Comparison of ENCODE assay signal across 19 cellular contexts in genomic region chr6:149515494-149515893, GRCh38. TPM values are rescaled to one million over a fixed set of nuclear protein-coding genes. Genes with fewer than 3 reads are reported as not detected.
"Had no signal": no experiment of that assay in that cellular context is flagged by ENCODE, and none has a peak within 500 bp of the region (broad histone marks: within the 10 kb centered on the region; RNA-seq: fewer than 3 reads in every experiment).

No MANE protein-coding gene starts in this region.

- DNase-seq: activated CD4-positive, alpha-beta T cell treated with anti-CD3 and anti-CD28 coated beads, Interleukin-2, amount 50 U/mL, for 1 hour; activated CD8-positive, alpha-beta memory T cell treated with anti-CD3 and anti-CD28 coated beads, Interleukin-2, amount 50 U/mL, for 48 hours; activated effector memory CD4-positive, alpha-beta T cell treated with anti-CD3 and anti-CD28 coated beads, Interleukin-2, amount 50 U/mL, for 16 hours; caudate nucleus; cortex of kidney; effector memory CD4-positive, alpha-beta T cell; kidney; left ventricle myocardium inferior; mesenchymal stem cell; ovary; SJCRH30; stimulated activated CD4-positive, alpha-beta T cell treated with anti-CD3 and anti-CD28 coated beads, Interleukin-12 subunit alpha, Interleukin-12 subunit beta, amount 100 ng/mL, for 4 hours; stimulated activated CD4-positive, alpha-beta T cell treated with anti-CD3 and anti-CD28 coated beads, Interleukin-4, amount 100 ng/mL, for 1 hour; stimulated activated CD8-positive, alpha-beta memory T cell treated with anti-CD3 and anti-CD28 coated beads, Interleukin-4, amount 100 ng/mL, for 48 hours; stomach had no signal

- H3K4me3 ChIP-seq: gastroesophageal sphincter, left ventricle myocardium inferior, neural progenitor cell, ovary, SJCRH30, stomach, thoracic aorta had no signal

- H3K36me3 ChIP-seq: ovary had no signal

- FAIRE-seq: kidney had no signal

- H3K4me1 ChIP-seq: neural progenitor cell, SJCRH30 had no signal

- ATAC-seq: gastroesophageal sphincter had no signal

- H3K9me3 ChIP-seq: gastroesophageal sphincter, left ventricle myocardium inferior, ovary, SJCRH30, stomach, thoracic aorta had no signal

- H3K4me1 Mint-ChIP-seq: neural progenitor cell had no signal

- H3K27me3 ChIP-seq: gastroesophageal sphincter, neural progenitor cell, ovary, SJCRH30, stomach had no signal

- H3K4me3 Mint-ChIP-seq: neural progenitor cell had no signal

- H3K27ac Mint-ChIP-seq: neural progenitor cell had no signal

- H3K27ac ChIP-seq: gastroesophageal sphincter, left ventricle myocardium inferior, neural progenitor cell, ovary, SJCRH30, stomach, thoracic aorta, VCaP had no signal

- H3K9me3 Mint-ChIP-seq: neural progenitor cell had no signal

RNA-seq across cellular contexts. Expression of gene ZC3H12D, which starts 30.7 kb away (rescaled TPM):
- total RNA-seq: SJCRH30 had no signal
